In genomic region chr2:186927867-186928191, GRCh38 we compare ENCODE assay signal across 29 cellular contexts.
"Had no signal": no experiment of that assay in that cellular context is flagged by ENCODE, and none has a peak within 500 bp of the region (broad histone marks: within the 10 kb centered on the region; RNA-seq: fewer than 3 reads in every experiment).

No MANE protein-coding gene starts in this region.

- H3K9me3 Mint-ChIP-seq: nephron progenitor cell; stimulated activated naive B cell treated with anti-CD40 and anti-IgM and Interleukin-4, amounts not matched to agents 10 μg/mL and 1 μg/mL and 100 μg/mL, for 72 hours had no signal

- H3K27me3 Mint-ChIP-seq: stimulated activated naive B cell treated with anti-CD40 and anti-IgM and Interleukin-4, amounts not matched to agents 10 μg/mL and 1 μg/mL and 100 μg/mL, for 72 hours had no signal

- H3K27me3 ChIP-seq: left lung, pancreas, stomach, testis, thyroid gland, transverse colon, upper lobe of left lung, vagina had no signal

- H3K9me3 ChIP-seq: left lung, lower lobe of right lung, pancreas, prostate gland, stomach, testis, thyroid gland, transverse colon, upper lobe of left lung, vagina had no signal

- H3K4me3 Mint-ChIP-seq: immature natural killer cell; naive B cell; natural killer cell; nephron progenitor cell; stimulated activated naive B cell treated with anti-CD40 and anti-IgM and Interleukin-4, amounts not matched to agents 10 μg/mL and 1 μg/mL and 100 μg/mL, for 72 hours had no signal

- DNase-seq: immature natural killer cell; kidney; left colon; left lung; lower lobe of right lung; mammary epithelial cell; mesenchymal stem cell; naive B cell; natural killer cell; nephron progenitor cell; pancreas; posterior cingulate gyrus; retina; right cardiac atrium; stimulated activated CD4-positive, alpha-beta T cell treated with anti-CD3 and anti-CD28 coated beads, Interleukin-12 subunit alpha, Interleukin-12 subunit beta, amount 100 ng/mL, for 4 hours; stimulated activated CD4-positive, alpha-beta T cell treated with anti-CD3 and anti-CD28 coated beads, Interleukin-15, amount 100 ng/mL, for 24 hours; stimulated activated CD4-positive, alpha-beta T cell treated with anti-CD3 and anti-CD28 coated beads, Interleukin-2, amount 100 ng/mL, for 24 hours; stimulated activated CD4-positive, alpha-beta T cell treated with anti-CD3 and anti-CD28 coated beads, Interleukin-4, amount 100 ng/mL, for 1 hour; stimulated activated naive B cell treated with anti-CD40 and anti-IgM and Interleukin-4, amounts not matched to agents 10 μg/mL and 1 μg/mL and 100 μg/mL, for 72 hours; stimulated activated naive CD8-positive, alpha-beta T cell treated with anti-CD3 and anti-CD28 coated beads, Interleukin-15, Interleukin-2, amounts not matched to agents 100 U/mL and 50 U/mL, for 24 hours; stomach; testis; thyroid gland; transverse colon; upper lobe of left lung had no signal

- H3K4me1 Mint-ChIP-seq: immature natural killer cell; naive B cell; natural killer cell; nephron progenitor cell; stimulated activated naive B cell treated with anti-CD40 and anti-IgM and Interleukin-4, amounts not matched to agents 10 μg/mL and 1 μg/mL and 100 μg/mL, for 72 hours had no signal

- H3K36me3 ChIP-seq: left lung, lower lobe of right lung, pancreas, prostate gland, stomach, thyroid gland, transverse colon, upper lobe of left lung, vagina had no signal

- ATAC-seq: left colon; left lung; lower lobe of right lung; natural killer cell; pancreas; right cardiac atrium; sciatic nerve; stimulated activated naive B cell treated with anti-CD40 and anti-IgM and Interleukin-4, amounts not matched to agents 10 μg/mL and 1 μg/mL and 100 μg/mL, for 72 hours; stimulated activated naive CD8-positive, alpha-beta T cell treated with anti-CD3 and anti-CD28 coated beads, Interleukin-15, Interleukin-2, amounts not matched to agents 100 U/mL and 50 U/mL, for 24 hours had no signal

- H3K4me1 ChIP-seq: left lung, lower lobe of right lung, pancreas, prostate gland, stomach, testis, thyroid gland, transverse colon, upper lobe of left lung, vagina had no signal

- H3K27ac ChIP-seq: left lung, lower lobe of right lung, pancreas, prostate gland, skin epidermis, stomach, testis, thyroid gland, transverse colon, upper lobe of left lung, vagina had no signal

- H3K27ac Mint-ChIP-seq: immature natural killer cell; naive B cell; natural killer cell; nephron progenitor cell; stimulated activated naive B cell treated with anti-CD40 and anti-IgM and Interleukin-4, amounts not matched to agents 10 μg/mL and 1 μg/mL and 100 μg/mL, for 72 hours had no signal

- H3K36me3 Mint-ChIP-seq: immature natural killer cell; naive B cell; natural killer cell; stimulated activated naive B cell treated with anti-CD40 and anti-IgM and Interleukin-4, amounts not matched to agents 10 μg/mL and 1 μg/mL and 100 μg/mL, for 72 hours had no signal

- H3K4me3 ChIP-seq: left lung, lower lobe of right lung, pancreas, prostate gland, skin epidermis, stomach, testis, thyroid gland, transverse colon, upper lobe of left lung, vagina had no signal
